ENCODE assay signal across 26 cellular contexts in the genomic region with DNA sequence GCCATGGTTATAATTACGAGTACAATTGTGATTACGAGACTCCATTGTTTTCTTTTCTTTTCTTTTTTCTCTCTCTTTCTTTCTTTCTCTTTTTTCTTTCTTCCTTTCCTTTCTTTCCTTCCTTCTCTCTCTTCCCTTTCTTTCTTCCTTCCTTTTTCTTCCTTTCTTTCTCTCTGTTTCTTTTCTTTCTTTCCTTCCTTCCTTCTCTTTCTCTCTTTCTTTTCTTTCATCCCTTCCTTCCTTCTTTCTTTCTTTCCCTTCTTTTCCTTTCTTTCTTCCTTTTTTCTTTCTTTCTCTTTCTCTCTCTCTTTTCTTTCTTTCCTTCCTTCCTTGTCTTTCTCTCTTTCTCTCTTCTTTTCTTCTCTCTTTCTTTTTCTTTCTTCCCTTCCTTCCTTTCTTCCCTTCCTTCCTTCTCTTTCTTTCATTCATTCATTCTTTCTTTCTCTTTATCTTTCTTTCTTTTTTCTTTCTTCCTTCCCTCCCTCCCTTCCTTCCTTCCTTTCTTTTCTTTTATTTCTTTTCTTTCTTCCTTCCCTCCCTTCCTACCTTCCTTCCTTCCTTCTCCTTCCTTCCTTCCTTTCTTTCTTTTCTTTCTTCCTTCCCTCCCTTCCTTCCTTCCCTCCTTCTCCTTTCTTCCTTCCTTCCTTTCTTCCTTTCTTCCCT. TPM values are rescaled to one million over a fixed set of nuclear protein-coding genes. Genes with fewer than 3 reads are reported as not detected.
"Had no signal": no experiment of that assay in that cellular context is flagged by ENCODE, and none has a peak within 500 bp of the region (broad histone marks: within the 10 kb centered on the region; RNA-seq: fewer than 3 reads in every experiment).

No MANE protein-coding gene starts in this region.

- H3K9me3 ChIP-seq: esophagus squamous epithelium, lower lobe of right lung, neutrophil, pancreas, right atrium auricular region, sigmoid colon, stomach, thyroid gland, vagina had no signal

- H3K36me3 Mint-ChIP-seq: natural killer cell; stimulated activated effector memory CD8-positive, alpha-beta T cell treated with anti-CD3 and anti-CD28 coated beads, Interleukin-12 subunit alpha, Interleukin-12 subunit beta, amount 100 ng/mL, for 72 hours had no signal

- H3K4me3 Mint-ChIP-seq: effector memory CD8-positive, alpha-beta T cell; natural killer cell; neural crest cell; stimulated activated effector memory CD8-positive, alpha-beta T cell treated with anti-CD3 and anti-CD28 coated beads, Interleukin-12 subunit alpha, Interleukin-12 subunit beta, amount 100 ng/mL, for 72 hours had no signal

- H3K36me3 ChIP-seq: esophagus squamous epithelium, lower lobe of right lung, neutrophil, pancreas, right atrium auricular region, sigmoid colon, stomach, thyroid gland, vagina had no signal

- H3K4me3 ChIP-seq: esophagus squamous epithelium, lower lobe of right lung, pancreas, right atrium auricular region, sigmoid colon, stomach, thyroid gland, vagina had no signal

- H3K9me3 Mint-ChIP-seq: effector memory CD8-positive, alpha-beta T cell; natural killer cell; neural crest cell; stimulated activated effector memory CD8-positive, alpha-beta T cell treated with anti-CD3 and anti-CD28 coated beads, Interleukin-12 subunit alpha, Interleukin-12 subunit beta, amount 100 ng/mL, for 72 hours had no signal

- H3K27ac Mint-ChIP-seq: effector memory CD8-positive, alpha-beta T cell; natural killer cell; stimulated activated effector memory CD8-positive, alpha-beta T cell treated with anti-CD3 and anti-CD28 coated beads, Interleukin-12 subunit alpha, Interleukin-12 subunit beta, amount 100 ng/mL, for 72 hours had no signal

- H3K27me3 ChIP-seq: right atrium auricular region, vagina had no signal

- H3K27ac ChIP-seq: esophagus squamous epithelium, lower lobe of right lung, neutrophil, pancreas, right atrium auricular region, stomach, thyroid gland, vagina had no signal

- FAIRE-seq: endometrium, frontal cortex, keratinocyte, pancreas had no signal

- ATAC-seq: effector memory CD8-positive, alpha-beta T cell; left ventricle myocardium superior; lower lobe of right lung; natural killer cell; pancreas; stimulated activated effector memory CD8-positive, alpha-beta T cell treated with anti-CD3 and anti-CD28 coated beads, Interleukin-12 subunit alpha, Interleukin-12 subunit beta, amount 100 ng/mL, for 72 hours had no signal

- DNase-seq: cortex of kidney; effector memory CD8-positive, alpha-beta T cell; erythroblast; esophagus squamous epithelium; hypothalamus; left ventricle myocardium superior; lower lobe of right lung; natural killer cell; pancreas; sigmoid colon; stimulated activated CD4-positive, alpha-beta T cell treated with anti-CD3 and anti-CD28 coated beads, Interleukin-2, amount 100 ng/mL, for 24 hours; stimulated activated CD4-positive, alpha-beta T cell treated with anti-CD3 and anti-CD28 coated beads, Interleukin-4, amount 100 ng/mL, for 24 hours; stimulated activated naive CD4-positive, alpha-beta T cell treated with Interleukin-2 at 50 U/mL for 16 hours; stomach; thyroid gland; trophoblast cell had no signal

RNA-seq across cellular contexts. Expression of gene PIK3R5, which starts 41.7 kb away (rescaled TPM):
- total RNA-seq: dermis microvascular lymphatic vessel endothelial cell, myocyte had no signal
- polyA plus RNA-seq: keratinocyte had no signal
